Comparison of ENCODE assay signal across 1 cellular context in genomic region chr4:848803-849477, GRCh38.
TF ChIP-seq lines count a peak whose summit lies in the region.

No MANE protein-coding gene starts in this region.

TF ChIP-seq in HepG2, 621 proteins besides CTCF, POLR2A, EP300 and RAD21:
- TF ChIP-seq ZHX1 (CRISPR knock-in tag; IDR thresholded peaks at IDR 0.05; ENCODE audit: low read depth): no peak
- no peak for TF ChIP-seq SALL2 (CRISPR knock-in tag; IDR thresholded peaks at IDR 0.05)
- TF ChIP-seq ZNF441 (CRISPR knock-in tag; IDR thresholded peaks at IDR 0.05; ENCODE audit: borderline replicate concordance): no peak
- TF ChIP-seq ZMYM2 (CRISPR knock-in tag; IDR thresholded peaks at IDR 0.05): no peak
- TF ChIP-seq ZNF768 (CRISPR knock-in tag; IDR thresholded peaks at IDR 0.05): no peak
- no peak for TF ChIP-seq MEIS1 (CRISPR knock-in tag; IDR thresholded peaks at IDR 0.05; ENCODE audit: borderline replicate concordance)
- no peak for TF ChIP-seq ZNF460 (CRISPR knock-in tag; IDR thresholded peaks at IDR 0.05; ENCODE audit: borderline replicate concordance)
- TF ChIP-seq FLYWCH1 (CRISPR knock-in tag; IDR thresholded peaks at IDR 0.05): no peak
- no peak for TF ChIP-seq ZNF431 (CRISPR knock-in tag; IDR thresholded peaks at IDR 0.05; ENCODE audit: borderline replicate concordance, low read depth)
- TF ChIP-seq SRSF4 (IDR thresholded peaks at IDR 0.05; ENCODE audit: low read depth, low read length, poor library complexity, severe bottlenecking): no peak
- no peak for TF ChIP-seq KLF6 (CRISPR knock-in tag; IDR thresholded peaks at IDR 0.05)
- TF ChIP-seq NR2C2 (CRISPR knock-in tag; IDR thresholded peaks at IDR 0.05; ENCODE audit: borderline replicate concordance): no peak
- no peak for TF ChIP-seq EZH2 (conservative IDR thresholded peaks at IDR 0.05; ENCODE audit: low read depth, low read length)
- TF ChIP-seq NFKBIZ (CRISPR knock-in tag; IDR thresholded peaks at IDR 0.05): no peak
- no peak for TF ChIP-seq HMG20B (CRISPR knock-in tag; conservative IDR thresholded peaks at IDR 0.05)
- TF ChIP-seq KLF15 (CRISPR knock-in tag; IDR thresholded peaks at IDR 0.05; ENCODE audit: borderline replicate concordance): no peak
- no peak for TF ChIP-seq IKZF1 (IDR thresholded peaks at IDR 0.05)
- TF ChIP-seq CAMTA2 (CRISPR knock-in tag; IDR thresholded peaks at IDR 0.05; ENCODE audit: borderline replicate concordance): no peak
